In the genomic region with DNA sequence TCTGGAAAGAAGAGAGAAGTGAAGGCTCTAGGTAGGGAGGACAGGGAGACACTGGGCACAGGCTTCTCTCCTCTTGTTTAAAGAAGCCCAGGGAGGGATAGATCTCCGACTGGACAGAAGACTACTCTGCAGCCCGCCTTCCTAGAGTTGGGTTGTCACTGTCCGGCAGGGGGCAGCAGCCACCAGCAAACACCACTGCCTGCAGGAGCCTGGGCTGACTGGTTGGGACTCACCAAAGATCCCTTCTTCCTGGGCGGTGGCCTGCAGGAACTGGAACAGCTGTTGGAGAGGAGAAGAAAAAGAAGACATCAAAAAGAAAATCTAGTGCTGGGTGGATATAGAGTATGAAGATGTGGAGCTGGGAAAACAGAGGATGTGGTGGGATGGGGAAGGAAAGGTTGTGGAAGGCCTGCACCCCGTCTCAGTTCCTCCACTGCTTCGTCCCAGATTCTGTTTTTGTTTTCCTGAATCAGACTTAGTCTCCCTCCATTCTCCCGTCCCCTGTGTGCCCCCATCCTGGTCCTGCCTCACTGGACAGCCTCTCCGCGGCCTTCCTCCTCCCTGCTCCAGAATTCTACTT, we compare ENCODE assay signal across 8 cellular contexts. TPM values are rescaled to one million over a fixed set of nuclear protein-coding genes. Genes with fewer than 3 reads are reported as not detected.
DNase-seq lines count a peak whose midpoint lies in the region; ATAC-seq and TF ChIP-seq lines count a peak whose summit lies in the region.
"Not testable (repeated sequence)": the region's sequence is repeated elsewhere in the genome, so short reads cannot be mapped to it uniquely, and the experiment has no call there.

No MANE protein-coding gene starts in this region.

- H3K27me3 ChIP-seq in DOHH2 (ENCODE audit: control insufficient read depth, low read length); H9 (ENCODE audit: insufficient read depth, low read length): not testable (repeated sequence)

- H3K36me3 ChIP-seq in DOHH2 (ENCODE audit: control insufficient read depth, low read length), result not testable (repeated sequence)

- H3K9me3 Mint-ChIP-seq in H9; activated T-cell treated with anti-CD3 and anti-CD28 coated beads, Interleukin-2, amount 50 U/mL, for 4 hours: not testable (repeated sequence)

- not testable (repeated sequence) for H2BK12ac ChIP-seq in H9 (ENCODE audit: insufficient read length, low read depth, low read length)

- no CpG with 5 or more reads among the region's 9 CpGs for WGBS in H9 (ENCODE audit: extremely low coverage, insufficient read length, low lambda C conversion rate)

- H3K14ac ChIP-seq in H9 (ENCODE audit: insufficient read depth, low read length), result not testable (repeated sequence)

- not testable (repeated sequence) for H3K36me3 Mint-ChIP-seq in H9 (ENCODE audit: insufficient read depth in 1 of 3, low read depth in 3 of 3); activated T-cell treated with anti-CD3 and anti-CD28 coated beads, Interleukin-2, amount 50 U/mL, for 4 hours (ENCODE audit: insufficient read depth)

- H3K4ac ChIP-seq in H9 (ENCODE audit: low read depth, low read length), result not testable (repeated sequence)

- not testable (repeated sequence) for H2AFZ ChIP-seq in H9 (ENCODE audit: low read length)

- not testable (repeated sequence) for H2BK20ac ChIP-seq in H9 (ENCODE audit: low read depth, low read length, poor library complexity, severe bottlenecking)

- not testable (repeated sequence) for H3T11ph ChIP-seq in H9 (ENCODE audit: low read length)

- peaks cover 33% of the 10 kb centered on the region for H3K27me3 Mint-ChIP-seq in H9 (ENCODE audit: low read depth)
- not testable (repeated sequence) for H3K27me3 Mint-ChIP-seq in activated T-cell treated with anti-CD3 and anti-CD28 coated beads, Interleukin-2, amount 50 U/mL, for 4 hours (ENCODE audit: low read depth)

- not testable (repeated sequence) for H2AK5ac ChIP-seq in H9 (ENCODE audit: insufficient read length, low read length)

- not testable (repeated sequence) for H3K56ac ChIP-seq in H9 (ENCODE audit: insufficient read length, low read depth, low read length)

- H3K4me2 ChIP-seq in DOHH2 (ENCODE audit: low read length); H9 (ENCODE audit: insufficient read depth, insufficient read length, low read length): not testable (repeated sequence)

- H3K27ac Mint-ChIP-seq in H9, result not testable (repeated sequence)

- not testable (repeated sequence) for H3K9me2 ChIP-seq in DOHH2 (replicated peaks; ENCODE audit: control insufficient read depth, low read length)

- not testable (repeated sequence) for H3K27ac ChIP-seq in DOHH2 (ENCODE audit: low read depth, low read length); H9 (ENCODE audit: insufficient read length, low read depth, low read length)

- H3K79me1 ChIP-seq in H9 (ENCODE audit: insufficient read depth, low read depth, low read length, poor library complexity, severe bottlenecking), result not testable (repeated sequence)

- not testable (repeated sequence) for H2BK120ac ChIP-seq in H9 (ENCODE audit: low read depth, low read length, poor library complexity, severe bottlenecking)

- not testable (repeated sequence) for H3K23ac ChIP-seq in H9 (ENCODE audit: insufficient read length, low read depth, low read length)

- not testable (repeated sequence) for H4K5ac ChIP-seq in H9 (ENCODE audit: insufficient read length, low read depth, low read length)

- H3K4me3 ChIP-seq in DOHH2 (ENCODE audit: low read length); epithelial cell of proximal tubule (ENCODE audit: low read depth, low read length): not testable (repeated sequence)

- H3K23me2 ChIP-seq in H9 (ENCODE audit: insufficient read length, low read depth, low read length, poor library complexity, severe bottlenecking), result not testable (repeated sequence)

- not testable (repeated sequence) for H2BK5ac ChIP-seq in H9 (ENCODE audit: insufficient read length, low read length)

- not testable (repeated sequence) for H3K18ac ChIP-seq in H9 (ENCODE audit: insufficient read length, low read depth, low read length)

- H3K79me2 ChIP-seq in DOHH2 (ENCODE audit: control insufficient read depth, low read length); H9 (ENCODE audit: insufficient read depth, low read length): not testable (repeated sequence)

- DNase-seq in H9, result peak; percentile 82
- DNase-seq in M059J (ENCODE audit: low read depth), result peak; percentile 74
- DNase-seq in RPMI8226, result peak; percentile 68
- DNase-seq in activated T-cell treated with anti-CD3 and anti-CD28 coated beads, Interleukin-2, amount 50 U/mL, for 4 hours, result peak; percentile 45
- DNase-seq in epithelial cell of proximal tubule (ENCODE audit: low read depth), result not testable (repeated sequence)
- peak; percentile 86 for DNase-seq in mucosa of gallbladder (ENCODE audit: low spot score)
- DNase-seq in stimulated activated CD8-positive, alpha-beta memory T cell treated with anti-CD3 and anti-CD28 coated beads, Interleukin-7, amount 100 ng/mL, for 4 hours (ENCODE audit: low read depth in 2 of 2), result peak; percentile 16 to 18

- not testable (repeated sequence) for H3K9me3 ChIP-seq in DOHH2 (ENCODE audit: control insufficient read depth, insufficient read depth, low read length); H9 (ENCODE audit: control insufficient read depth, low read depth, low read length)

- not testable (repeated sequence) for H3K4me1 ChIP-seq in DOHH2 (ENCODE audit: control insufficient read depth, low read length); H9 (ENCODE audit: insufficient read depth, low read length)

- not testable (repeated sequence) for H4K20me1 ChIP-seq in DOHH2 (ENCODE audit: control insufficient read depth, insufficient read depth, low read depth, low read length); H9 (ENCODE audit: control insufficient read depth, insufficient read depth, insufficient read length)

- not testable (repeated sequence) for H3K4me1 Mint-ChIP-seq in H9; activated T-cell treated with anti-CD3 and anti-CD28 coated beads, Interleukin-2, amount 50 U/mL, for 4 hours (ENCODE audit: low read depth)

- H2BK15ac ChIP-seq in H9 (ENCODE audit: low read depth, low read length), result not testable (repeated sequence)

- H4K8ac ChIP-seq in H9 (replicated peaks; ENCODE audit: insufficient read length, low read depth, low read length), result not testable (repeated sequence)

- H3K4me3 Mint-ChIP-seq in H9; activated T-cell treated with anti-CD3 and anti-CD28 coated beads, Interleukin-2, amount 50 U/mL, for 4 hours: not testable (repeated sequence)

- TF ChIP-seq CTCF in DOHH2 (IDR thresholded peaks at IDR 0.05; ENCODE audit: low read depth, low read length, poor library complexity, severe bottlenecking) (peak; percentile 77), H9 (conservative IDR thresholded peaks at IDR 0.05) (peak; percentile 87), epithelial cell of proximal tubule (conservative IDR thresholded peaks at IDR 0.05; ENCODE audit: low read depth, low read length) (peak; percentile 84)

- H3K9ac ChIP-seq in H9 (ENCODE audit: extremely low read depth, insufficient read length, low read length), result not testable (repeated sequence)

- not testable (repeated sequence) for H4K91ac ChIP-seq in H9 (ENCODE audit: insufficient read length, low read depth, low read length)

- not testable (repeated sequence) for H3F3A ChIP-seq in DOHH2 (ENCODE audit: control insufficient read depth, insufficient read depth)

- peak; percentile 87 to 89 for ATAC-seq in activated T-cell treated with anti-CD3 and anti-CD28 coated beads, Interleukin-2, amount 50 U/mL, for 4 hours

RNA-seq across cellular contexts. Expression of gene FAHD2A, which starts 11.6 kb away (rescaled TPM):
- total RNA-seq in H9 (2021) (36.9 and 39.8 TPM in 2 replicates), epithelial cell of proximal tubule (31.4 and 32.5 TPM in 2 replicates), mucosa of gallbladder (47.4 TPM)
- total RNA-seq in M059J (2014; rRNA removed; shearing (Covaris generic)), result 25.7 and 32.3 TPM in 2 replicates
- 10 to 100 TPM; 13.9 to 15.8 (median 15.3) TPM for total RNA-seq in activated T-cell treated with anti-CD3 and anti-CD28 coated beads, Interleukin-2, amount 50 U/mL, for 4 hours
